In genomic region chr12:45781080-45781479, GRCh38 we compare ENCODE assay signal across 23 cellular contexts.
"Had no signal": no experiment of that assay in that cellular context is flagged by ENCODE, and none has a peak within 500 bp of the region (broad histone marks: within the 10 kb centered on the region; RNA-seq: fewer than 3 reads in every experiment).

No MANE protein-coding gene starts in this region.

- H3K4me1 ChIP-seq: pancreas, right lobe of liver, testis had no signal

- DNase-seq: cortex of kidney; effector memory CD8-positive, alpha-beta T cell; erythroblast; esophagus squamous epithelium; foreskin melanocyte; glutamatergic neuron; heart right ventricle; hippocampal formation; left cardiac atrium; left ventricle myocardium superior; lower lobe of right lung; natural killer cell; pancreas; right lobe of liver; stimulated activated CD4-positive, alpha-beta T cell treated with anti-CD3 and anti-CD28 coated beads, Interleukin-2, amount 100 ng/mL, for 24 hours; stimulated activated CD4-positive, alpha-beta T cell treated with anti-CD3 and anti-CD28 coated beads, Interleukin-4, amount 100 ng/mL, for 4 hours; stimulated activated naive CD8-positive, alpha-beta T cell treated with anti-CD3 and anti-CD28 coated beads, Interleukin-15, Interleukin-2, amounts not matched to agents 100 U/mL and 50 U/mL, for 24 hours; substantia nigra; testis; tibial artery had no signal

- H3K4me3 Mint-ChIP-seq: effector memory CD8-positive, alpha-beta T cell; natural killer cell; stimulated activated memory B cell treated with anti-CD40 and anti-IgM and Interleukin-4, amounts not matched to agents 10 μg/mL and 1 μg/mL and 100 μg/mL, for 72 hours; type B pancreatic cell had no signal

- H3K27me3 Mint-ChIP-seq: effector memory CD8-positive, alpha-beta T cell; stimulated activated memory B cell treated with anti-CD40 and anti-IgM and Interleukin-4, amounts not matched to agents 10 μg/mL and 1 μg/mL and 100 μg/mL, for 72 hours; type B pancreatic cell had no signal

- ATAC-seq: effector memory CD8-positive, alpha-beta T cell; heart right ventricle; left cardiac atrium; left ventricle myocardium superior; lower lobe of right lung; natural killer cell; pancreas; stimulated activated memory B cell treated with anti-CD40 and anti-IgM and Interleukin-4, amounts not matched to agents 10 μg/mL and 1 μg/mL and 100 μg/mL, for 72 hours; stimulated activated naive CD8-positive, alpha-beta T cell treated with anti-CD3 and anti-CD28 coated beads, Interleukin-15, Interleukin-2, amounts not matched to agents 100 U/mL and 50 U/mL, for 24 hours had no signal

- H3K4me3 ChIP-seq: esophagus squamous epithelium, heart right ventricle, lower lobe of right lung, pancreas, right lobe of liver, testis, tibial artery had no signal

- H3K9me3 Mint-ChIP-seq: effector memory CD8-positive, alpha-beta T cell; natural killer cell; stimulated activated memory B cell treated with anti-CD40 and anti-IgM and Interleukin-4, amounts not matched to agents 10 μg/mL and 1 μg/mL and 100 μg/mL, for 72 hours; type B pancreatic cell had no signal

- H3K27ac ChIP-seq: esophagus squamous epithelium, heart right ventricle, lower lobe of right lung, neutrophil, pancreas, right lobe of liver, testis, tibial artery had no signal

- H3K27me3 ChIP-seq: esophagus squamous epithelium, heart right ventricle, neutrophil, pancreas, right lobe of liver, testis, tibial artery had no signal

- H3K36me3 ChIP-seq: esophagus squamous epithelium, heart right ventricle, lower lobe of right lung, neutrophil, pancreas, right lobe of liver, tibial artery had no signal

- H3K36me3 Mint-ChIP-seq: natural killer cell; stimulated activated memory B cell treated with anti-CD40 and anti-IgM and Interleukin-4, amounts not matched to agents 10 μg/mL and 1 μg/mL and 100 μg/mL, for 72 hours had no signal

- H3K9me3 ChIP-seq: esophagus squamous epithelium, heart right ventricle, lower lobe of right lung, neutrophil, pancreas, right lobe of liver, testis, tibial artery had no signal

- H3K27ac Mint-ChIP-seq: stimulated activated memory B cell treated with anti-CD40 and anti-IgM and Interleukin-4, amounts not matched to agents 10 μg/mL and 1 μg/mL and 100 μg/mL, for 72 hours; type B pancreatic cell had no signal
